In genomic region chr19:13207237-13208130, GRCh38 we compare ENCODE assay signal across 8 cellular contexts. TPM values are rescaled to one million over a fixed set of nuclear protein-coding genes. Genes with fewer than 3 reads are reported as not detected.
DNase-seq lines count a peak whose midpoint lies in the region; ATAC-seq, FAIRE-seq and TF ChIP-seq lines count a peak whose summit lies in the region.

No MANE protein-coding gene starts in this region.

- H3K4me3 ChIP-seq in SJCRH30, result peak overlapping the region; percentile 20; the same call in 1 of the 2 replicates
- peak overlapping the region; percentile 33 for H3K4me3 ChIP-seq in fibroblast of mammary gland (ENCODE audit: control insufficient read depth, low read depth, low read length)
- peak overlapping the region; percentile 2 for H3K4me3 ChIP-seq in skeletal muscle cell (ENCODE audit: low read depth, low read length)

- no peaks in the 10 kb centered on the region for H3K4me1 ChIP-seq in SJCRH30

- no peak overlapping the region for H3K27ac ChIP-seq in SJCRH30

- no peaks in the 10 kb centered on the region for H3K36me3 ChIP-seq in SJCRH30

- H3K27me3 ChIP-seq in SJCRH30, result peaks cover 7% of the 10 kb centered on the region

- TF ChIP-seq POLR2A in GM12891 (IDR thresholded peaks at IDR 0.05; ENCODE audit: low read depth, low read length), result no peak

- FAIRE-seq in GM12891 (lab: Jason Lieb, UNC), result no peak

- TF ChIP-seq CTCF in fibroblast of mammary gland (conservative IDR thresholded peaks at IDR 0.05; ENCODE audit: control insufficient read depth, insufficient read depth, low read depth, low read length), result no peak

- DNase-seq in GM12891 (ENCODE audit: insufficient read length, low spot score), result peak; percentile 60
- no peak for DNase-seq in SJCRH30
- DNase-seq in fibroblast of mammary gland (ENCODE audit: low read depth), result peak; percentile 50
- no peak for DNase-seq in skeletal muscle cell (ENCODE audit: low read depth)
- no peak for DNase-seq in superior temporal gyrus (ENCODE audit: extremely low spot score)
- DNase-seq in activated effector memory CD4-positive, alpha-beta T cell treated with anti-CD3 and anti-CD28 coated beads, Interleukin-2, amount 50 U/mL, for 16 hours, result no peak
- DNase-seq in NCI-H524 treated with DMSO at 0.1 percent for 48 hours (lab: John Stamatoyannopoulos, UW), result no peak

- H3K9me3 ChIP-seq in SJCRH30 (replicated peaks), result no peaks in the 10 kb centered on the region

- no peak for ATAC-seq in GM18502 (IDR thresholded peaks at IDR 0.05; ENCODE audit: poor library complexity, unreplicated experiment)

TF ChIP-seq in GM12891, 5 proteins besides CTCF, POLR2A, EP300 and RAD21:
- TF ChIP-seq POU2F2 (IDR thresholded peaks at IDR 0.05; ENCODE audit: low read depth, low read length), result no peak
- no peak for TF ChIP-seq TAF1 (IDR thresholded peaks at IDR 0.05; ENCODE audit: low read depth, low read length)
- TF ChIP-seq POLR2AphosphoS5 (IDR thresholded peaks at IDR 0.05; ENCODE audit: low read depth, low read length), result no peak

RNA-seq across cellular contexts. Expression of gene IER2, which starts 57.3 kb away (rescaled TPM):
- polyA plus RNA-seq in GM12891 (2012; ENCODE audit: low read depth, missing spikeins), result 61.4 TPM
- total RNA-seq in SJCRH30 (2014; rRNA removed; shearing (Covaris generic)), result 30.2 and 31.7 TPM in 2 replicates

RNA-seq across cellular contexts. Expression of gene STX10, which starts 57.3 kb away (rescaled TPM):
- polyA plus RNA-seq in GM12891 (2012; ENCODE audit: low read depth, missing spikeins), result 42.4 TPM
- total RNA-seq in SJCRH30 (2014; rRNA removed; shearing (Covaris generic)), result 58.5 and 70.7 TPM in 2 replicates

Comparison
In these comparisons a context has a peak if more than half of its experiments do, and no peak if none do; other contexts are left out.
1. DNase-seq: peak in GM12891 (single experiment) and fibroblast of mammary gland (single experiment); none in SJCRH30 (0 of 2), skeletal muscle cell (single experiment), superior temporal gyrus (single experiment), activated effector memory CD4-positive, alpha-beta T cell treated with anti-CD3 and anti-CD28 coated beads, Interleukin-2, amount 50 U/mL, for 16 hours (single experiment) and NCI-H524 treated with DMSO at 0.1 percent for 48 hours (single experiment).
2. Peak in every context shown above with its lines, with median percentiles within 50 percentile points of each other: H3K4me3 ChIP-seq.